12 cellular contexts compared by ENCODE assay signal in the genomic region with DNA sequence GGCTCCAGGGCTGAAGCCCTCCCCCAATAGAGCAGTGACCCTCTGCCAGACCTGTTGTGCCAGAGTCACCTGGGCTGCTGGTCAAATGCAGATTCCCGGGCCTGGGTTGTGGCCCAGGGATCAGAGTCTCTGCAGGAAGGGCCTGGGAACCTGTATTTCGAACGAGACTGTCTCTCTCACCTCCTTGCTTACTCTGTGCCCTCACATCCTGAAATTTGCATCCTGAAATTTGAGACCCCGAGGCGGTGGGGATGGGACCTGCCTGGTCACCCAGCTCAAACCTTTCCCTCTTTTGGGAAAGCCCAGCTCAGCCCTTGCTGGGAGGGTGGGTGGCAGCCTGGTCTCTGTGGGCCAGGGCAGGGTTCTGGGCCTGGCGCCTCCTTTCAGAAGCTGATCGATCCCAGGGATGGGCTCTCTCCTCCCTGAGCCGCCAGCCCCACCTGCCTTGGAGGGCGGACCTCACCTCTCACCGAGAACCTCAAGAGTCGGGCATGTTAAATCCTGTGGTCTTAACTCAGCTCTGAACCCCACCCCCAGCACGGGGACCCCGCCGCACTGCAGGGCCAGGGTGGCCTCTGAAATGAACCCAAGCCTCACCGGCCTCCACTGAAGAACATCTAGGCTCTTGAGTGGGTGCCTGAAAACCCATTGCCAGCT.
"Had no signal": no experiment of that assay in that cellular context is flagged by ENCODE, and none has a peak within 500 bp of the region (broad histone marks: within the 10 kb centered on the region; RNA-seq: fewer than 3 reads in every experiment).

No MANE protein-coding gene starts in this region.

- ATAC-seq: SK-N-SH treated with all-trans-retinoic acid at 6 μM for 48 hours had no signal

- H3K36me3 ChIP-seq: breast epithelium, esophagus squamous epithelium, right atrium auricular region, tibial nerve had no signal

- H3K36me3 Mint-ChIP-seq: activated naive CD4-positive, alpha-beta T cell treated with anti-CD3 and anti-CD28 coated beads, Interleukin-2, amount 50 U/mL, for 72 hours had no signal

- H3K27ac ChIP-seq: breast epithelium, esophagus squamous epithelium, right atrium auricular region, tibial nerve had no signal

- H3K4me1 ChIP-seq: breast epithelium had no signal

- H3K27me3 ChIP-seq: breast epithelium, esophagus squamous epithelium, right atrium auricular region, tibial nerve had no signal

- H3K4me3 ChIP-seq: breast epithelium, esophagus squamous epithelium, right atrium auricular region, tibial nerve had no signal

- H3K9me3 Mint-ChIP-seq: activated naive CD4-positive, alpha-beta T cell treated with anti-CD3 and anti-CD28 coated beads, Interleukin-2, amount 50 U/mL, for 72 hours had no signal

- H3K9me3 ChIP-seq: breast epithelium, esophagus squamous epithelium, right atrium auricular region, tibial nerve had no signal

- DNase-seq: activated CD4-positive, alpha-beta T cell treated with anti-CD3 and anti-CD28 coated beads for 48 hours; activated CD8-positive, alpha-beta memory T cell treated with anti-CD3 and anti-CD28 coated beads for 24 hours; activated effector memory CD4-positive, alpha-beta T cell treated with Interleukin-2 at 50 U/mL for 16 hours; anterior cingulate cortex; esophagus squamous epithelium; foreskin fibroblast; nucleus accumbens had no signal
